In the genomic region with DNA sequence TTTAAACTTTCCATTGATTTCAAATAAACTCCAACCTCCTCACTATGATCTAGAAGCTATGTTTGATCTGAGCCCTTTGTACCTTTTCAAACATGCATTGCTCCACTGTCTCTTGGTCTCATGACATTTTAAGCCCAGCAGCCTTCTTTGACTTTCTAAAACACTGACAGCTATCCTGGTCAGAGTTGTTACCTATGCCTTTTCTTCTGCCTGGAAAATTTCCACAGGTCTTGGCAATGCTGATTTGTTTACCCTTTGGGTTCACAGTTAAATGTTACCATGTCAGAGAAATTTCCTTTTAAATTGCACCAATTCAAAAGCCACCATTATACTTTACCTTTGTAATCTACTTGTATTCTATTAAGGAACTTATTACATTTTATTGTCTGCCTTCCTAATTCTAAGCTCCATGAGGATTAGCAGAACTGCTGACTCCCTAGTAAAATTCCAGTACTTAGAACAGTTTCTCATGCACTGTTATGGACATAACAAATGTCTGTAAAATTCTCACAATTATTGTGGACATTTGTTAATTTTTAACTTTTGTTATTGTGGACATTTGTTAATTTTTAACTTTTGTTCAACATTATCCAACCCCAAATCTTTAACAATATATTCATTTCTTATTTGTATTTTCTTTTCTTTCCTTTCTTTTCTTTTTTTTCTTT, we compare ENCODE assay signal across 18 cellular contexts.
DNase-seq lines count a peak whose midpoint lies in the region; ATAC-seq, FAIRE-seq and TF ChIP-seq lines count a peak whose summit lies in the region.
"Had no signal": no experiment of that assay in that cellular context is flagged by ENCODE, and none has a peak within 500 bp of the region (broad histone marks: within the 10 kb centered on the region; RNA-seq: fewer than 3 reads in every experiment).

No MANE protein-coding gene starts in this region.

- H2AFZ ChIP-seq in DND-41 (ENCODE audit: low read depth, low read length) = no peak overlapping the region
- H2AFZ ChIP-seq in OCI-LY1 (ENCODE audit: low read length) = peak overlapping the region; percentile 46; the same call in 1 of the 2 replicates
- H2AFZ ChIP-seq in OCI-LY7 (ENCODE audit: low read length) = no peak overlapping the region

- H3K27me3 ChIP-seq in DND-41 (ENCODE audit: insufficient read depth, low read length, poor library complexity) = no peaks in the 10 kb centered on the region
- no peaks in the 10 kb centered on the region for H3K27me3 ChIP-seq in OCI-LY1 (ENCODE audit: insufficient read depth, low read length)
- H3K27me3 ChIP-seq in adrenal gland = no peaks in the 10 kb centered on the region

- no peaks in the 10 kb centered on the region for H3K9me3 ChIP-seq in DND-41 (ENCODE audit: insufficient read depth, low read length, severe bottlenecking)
- 0 out of 2 replicates have a peak, but pooled peaks cover 3% of the 10 kb centered on the region for H3K9me3 ChIP-seq in OCI-LY1 (ENCODE audit: low read length)
- H3K9me3 ChIP-seq in OCI-LY7 (ENCODE audit: low read length) = peaks cover 20% of the 10 kb centered on the region
- no peaks in the 10 kb centered on the region for H3K9me3 ChIP-seq in adrenal gland (replicated peaks in 1 of 3)

- FAIRE-seq in islet of Langerhans (lab: Jason Lieb, UNC) = peak; percentile 69
- FAIRE-seq: G401.6 had no signal

- CTCF ChIA-PET in OCI-LY7 (lab: Charles Lee; ENCODE audit: unreplicated experiment) = no interaction called here

- H3K4me1 ChIP-seq in DND-41 (ENCODE audit: insufficient read depth, low read length) (no peaks in the 10 kb centered on the region; the same call in none of the 2 replicates), OCI-LY1 (ENCODE audit: insufficient read depth, low read length, severe bottlenecking) (no peaks in the 10 kb centered on the region), OCI-LY7 (ENCODE audit: insufficient read depth, low read length, poor library complexity, severe bottlenecking) (no peaks in the 10 kb centered on the region), adrenal gland (replicated peaks in 1 of 2) (no peaks in the 10 kb centered on the region)

- H3K36me3 ChIP-seq in DND-41 (ENCODE audit: insufficient read depth, low read length) (no peaks in the 10 kb centered on the region), OCI-LY1 (ENCODE audit: insufficient read depth, low read length) (no peaks in the 10 kb centered on the region), OCI-LY7 (ENCODE audit: insufficient read depth, low read length) (no peaks in the 10 kb centered on the region), adrenal gland (replicated peaks in 1 of 2) (no peaks in the 10 kb centered on the region)

- H3K9me2 ChIP-seq in OCI-LY1 (ENCODE audit: low read depth, low read length) (no peaks in the 10 kb centered on the region), OCI-LY7 (ENCODE audit: insufficient read depth, low read length) (no peaks in the 10 kb centered on the region)

- no peak overlapping the region for H3K4me3 ChIP-seq in DND-41 (ENCODE audit: low read depth in 1 of 2, low read length in 2 of 2)
- H3K4me3 ChIP-seq in OCI-LY1 (ENCODE audit: low read depth, low read length, poor library complexity, severe bottlenecking) = no peak overlapping the region
- no peak overlapping the region for H3K4me3 ChIP-seq in retinal pigment epithelial cell (ENCODE audit: low read length)
- H3K4me3 ChIP-seq in OCI-LY7 (ENCODE audit: low read depth, low read length, poor library complexity, severe bottlenecking) = no peak overlapping the region
- no peak overlapping the region for H3K4me3 ChIP-seq in foreskin fibroblast (ENCODE audit: low read depth in 1 of 2, low read length in 2 of 2)
- H3K4me3 ChIP-seq in adrenal gland = no peak overlapping the region

- DNase-seq in DND-41 (no peak), retinal pigment epithelial cell (ENCODE audit: low read depth) (peak; percentile 39), OCI-LY7 (ENCODE audit: low spot score) (no peak), foreskin fibroblast (no peak), adrenal gland (no peak)
- DNase-seq: Calu3; CD4-positive, CD25-positive, alpha-beta regulatory T cell; DMS79; NCI-H1092; NCI-H2081 treated with DMSO at 0.1 percent for 48 hours; NCI-H510A treated with DMSO at 0.1 percent for 48 hours; SHP77 treated with DMSO at 0.1 percent for 48 hours had no signal

- no peak overlapping the region for H3K27ac ChIP-seq in DND-41 (ENCODE audit: low read length)
- H3K27ac ChIP-seq in OCI-LY1 (ENCODE audit: low read depth, low read length, poor library complexity, severe bottlenecking) = no peak overlapping the region
- no peak overlapping the region for H3K27ac ChIP-seq in OCI-LY7 (ENCODE audit: low read depth, low read length, poor library complexity, severe bottlenecking)
- no peak overlapping the region for H3K27ac ChIP-seq in adrenal gland
- H3K27ac ChIP-seq: KMS-11 had no signal

- ATAC-seq in DND-41 (ENCODE audit: insufficient read depth, low read depth) = peak; percentile 40; the same call in 1 of the 3 replicates
- ATAC-seq: HCT116, SK-N-SH treated with all-trans-retinoic acid at 6 μM for 48 hours had no signal

- POLR2A ChIA-PET in OCI-LY7 (lab: Charles Lee) = no interaction called here

- TF ChIP-seq CTCF in DND-41 (IDR thresholded peaks at IDR 0.05; ENCODE audit: borderline replicate concordance, extremely low read depth, low read length, poor library complexity, severe bottlenecking) (no peak), OCI-LY1 (IDR thresholded peaks at IDR 0.05; ENCODE audit: low read length) (no peak), retinal pigment epithelial cell (conservative IDR thresholded peaks at IDR 0.05; ENCODE audit: low read depth, low read length) (no peak), OCI-LY7 (conservative IDR thresholded peaks at IDR 0.05; ENCODE audit: low read length) (no peak), foreskin fibroblast (IDR thresholded peaks at IDR 0.05; ENCODE audit: low read depth, low read length) (no peak), adrenal gland (IDR thresholded peaks at IDR 0.05) (no peak)

- H4K20me1 ChIP-seq in DND-41 (ENCODE audit: insufficient read depth, low read length) (no peaks in the 10 kb centered on the region), OCI-LY1 (ENCODE audit: insufficient read depth, low read length) (no peaks in the 10 kb centered on the region), OCI-LY7 (ENCODE audit: insufficient read depth, low read length) (no peaks in the 10 kb centered on the region)

- TF ChIP-seq POLR2A in adrenal gland (IDR thresholded peaks at IDR 0.05) = no peak

- no peak overlapping the region for H3K4me2 ChIP-seq in DND-41 (ENCODE audit: insufficient read depth, low read length)
- H3K4me2 ChIP-seq in OCI-LY1 (ENCODE audit: low read length) = no peak overlapping the region
- H3K4me2 ChIP-seq in OCI-LY7 (ENCODE audit: low read length) = no peak overlapping the region
- H3K4me2 ChIP-seq: KMS-11 had no signal

- BruUV-seq in OCI-LY7 (replicated peaks; lab: Mats Ljungman, UMichigan) = no TSS peak

- H3K79me2 ChIP-seq in DND-41 (ENCODE audit: insufficient read depth, low read length) (no peaks in the 10 kb centered on the region), OCI-LY1 (ENCODE audit: insufficient read depth, low read length) (no peaks in the 10 kb centered on the region), OCI-LY7 (ENCODE audit: insufficient read depth, low read depth, low read length) (no peaks in the 10 kb centered on the region)

- no peaks in the 10 kb centered on the region for H3F3A ChIP-seq in OCI-LY1 (ENCODE audit: insufficient read depth, low read length)

- H3K9ac ChIP-seq in DND-41 (ENCODE audit: low read depth, low read length) (no peak overlapping the region), OCI-LY1 (ENCODE audit: low read length) (no peak overlapping the region)
- H3K9ac ChIP-seq: KMS-11 had no signal

- intact Hi-C loops in OCI-LY7 (cut with micrococcal nuclease; ENCODE audit: unreplicated experiment) = no loop called here
- intact Hi-C loops in adrenal gland (cut with DNase I) = no loop called here
